In genomic region chr5:139968547-139969261, GRCh38 we compare ENCODE assay signal across 8 cellular contexts.
DNase-seq lines count a peak whose midpoint lies in the region; ATAC-seq and TF ChIP-seq lines count a peak whose summit lies in the region.

No MANE protein-coding gene starts in this region.

- H3K27ac Mint-ChIP-seq in nephron progenitor cell, result no peak overlapping the region

- H3K79me2 ChIP-seq in DND-41 (ENCODE audit: insufficient read depth, low read length) (no peaks in the 10 kb centered on the region), PC-9 (ENCODE audit: low read depth) (no peaks in the 10 kb centered on the region)

- H3K4me2 ChIP-seq in DND-41 (ENCODE audit: insufficient read depth, low read length), result no peak overlapping the region
- no peak overlapping the region for H3K4me2 ChIP-seq in PC-9

- peak; percentile 99 for TF ChIP-seq CTCF in DND-41 (IDR thresholded peaks at IDR 0.05; ENCODE audit: borderline replicate concordance, extremely low read depth, low read length, poor library complexity, severe bottlenecking)
- peak; percentile 97 for TF ChIP-seq CTCF in PC-9 (conservative IDR thresholded peaks at IDR 0.05)
- peak; percentile 99 for TF ChIP-seq CTCF in nephron progenitor cell (IDR thresholded peaks at IDR 0.05)

- peak; percentile 84 for DNase-seq in DND-41
- peak; percentile 17 for DNase-seq in KG1 (lab: John Stamatoyannopoulos, UW)
- DNase-seq in PC-9, result peak; percentile 57 to 90
- peak; percentile 94 to 96 for DNase-seq in activated T-cell treated with anti-CD3 and anti-CD28 coated beads, Interleukin-2, amount 50 U/mL, for 48 hours
- DNase-seq in fibroblast of gingiva (ENCODE audit: low read depth), result peak; percentile 39
- DNase-seq in nephron progenitor cell, result peak; percentile 96
- DNase-seq in stimulated activated naive CD4-positive, alpha-beta T cell treated with Interleukin-2 at 50 U/mL for 16 hours (lab: John Stamatoyannopoulos, UW), result peak; percentile 82

- ATAC-seq in DND-41 (ENCODE audit: insufficient read depth, low read depth) (peak; percentile 99), GM21723 (IDR thresholded peaks at IDR 0.05; ENCODE audit: unreplicated experiment) (peak; percentile 94)

- POLR2A ChIA-PET in PC-9 (lab: Charles Lee; ENCODE audit: unreplicated experiment), result no interaction called here

- H3K4me3 ChIP-seq in DND-41 (ENCODE audit: low read depth in 1 of 2, low read length in 2 of 2) (no peak overlapping the region), PC-9 (no peak overlapping the region)

- H3K27me3 Mint-ChIP-seq in nephron progenitor cell (ENCODE audit: low read depth, poor library complexity), result peaks cover 59% of the 10 kb centered on the region

- H3K9ac ChIP-seq in DND-41 (ENCODE audit: low read depth, low read length), result no peak overlapping the region

- no peak overlapping the region for H3K4me3 Mint-ChIP-seq in nephron progenitor cell

- H4K20me1 ChIP-seq in DND-41 (ENCODE audit: insufficient read depth, low read length) (0 out of 2 replicates have a peak, but pooled peaks cover 4% of the 10 kb centered on the region), PC-9 (ENCODE audit: insufficient read depth) (no peaks in the 10 kb centered on the region)

- intact Hi-C loops in PC-9 (cut with micrococcal nuclease; ENCODE audit: unreplicated experiment), result loop anchor here (1.0 to 10.0 kb wide), 5 partner anchors 104 to 546 kb away; no protein-coding TSS in a partner anchor

- H3K4me1 Mint-ChIP-seq in nephron progenitor cell, result no peaks in the 10 kb centered on the region

- H3K36me3 Mint-ChIP-seq in nephron progenitor cell (ENCODE audit: low read depth), result no peaks in the 10 kb centered on the region

- BruUV-seq in PC-9 (replicated peaks; lab: Mats Ljungman, UMichigan), result no TSS peak

- CTCF ChIA-PET in PC-9 (lab: Charles Lee), result interaction anchor here (0.5 to 2.8 kb wide), 9 partner anchors 10 to 378 kb away, joined by 3 to 31 read pairs (median 4); partner anchors contain the start of gene HBEGF

- no peaks in the 10 kb centered on the region for H3K9me3 ChIP-seq in DND-41 (ENCODE audit: insufficient read depth, low read length, severe bottlenecking)
- no peaks in the 10 kb centered on the region for H3K9me3 ChIP-seq in PC-9 (ENCODE audit: insufficient read depth, low read depth)

- H3K9me3 Mint-ChIP-seq in nephron progenitor cell, result no peaks in the 10 kb centered on the region

- H3F3A ChIP-seq in PC-9 (ENCODE audit: insufficient read depth, low read depth), result no peaks in the 10 kb centered on the region

- H2AFZ ChIP-seq in DND-41 (ENCODE audit: low read depth, low read length) (no peak overlapping the region), PC-9 (no peak overlapping the region)

- no peak overlapping the region for H3K27ac ChIP-seq in DND-41 (ENCODE audit: low read length)
- H3K27ac ChIP-seq in PC-9, result no peak overlapping the region

- H3K36me3 ChIP-seq in DND-41 (ENCODE audit: insufficient read depth, low read length), result no peaks in the 10 kb centered on the region
- no peaks in the 10 kb centered on the region for H3K36me3 ChIP-seq in PC-9 (ENCODE audit: low read depth)

- H3K27me3 ChIP-seq in DND-41 (ENCODE audit: insufficient read depth, low read length, poor library complexity) (peaks cover 42% of the 10 kb centered on the region), PC-9 (ENCODE audit: insufficient read depth, low read depth) (no peaks in the 10 kb centered on the region)

- H3K4me1 ChIP-seq in DND-41 (ENCODE audit: insufficient read depth, low read length), result no peaks in the 10 kb centered on the region
- no peaks in the 10 kb centered on the region for H3K4me1 ChIP-seq in PC-9 (replicated peaks; ENCODE audit: insufficient read depth)

- H3K9me2 ChIP-seq in PC-9 (ENCODE audit: insufficient read depth), result no peaks in the 10 kb centered on the region

Comparison
In these comparisons a context has a peak if more than half of its experiments do, and no peak if none do; other contexts are left out.
1. DNase-seq: peak in every context shown above with its lines; median percentile 96 in nephron progenitor cell; 95 in activated T-cell treated with anti-CD3 and anti-CD28 coated beads, Interleukin-2, amount 50 U/mL, for 48 hours; 84 in DND-41; 82 in stimulated activated naive CD4-positive, alpha-beta T cell treated with Interleukin-2 at 50 U/mL for 16 hours; 74 in PC-9; 39 in fibroblast of gingiva; 17 in KG1.